Comparison of ENCODE assay signal across 8 cellular contexts in genomic region chr17:78214016-78214705, GRCh38. TPM values are rescaled to one million over a fixed set of nuclear protein-coding genes. Genes with fewer than 3 reads are reported as not detected.
A peak's percentile ranks its signal among the peaks of the same experiment; 100 is the strongest.
DNase-seq lines count a peak whose midpoint lies in the region; ATAC-seq and TF ChIP-seq lines count a peak whose summit lies in the region.

TSS of gene BIRC5 (plus strand) at chr17:78214253. CDS start at chr17:78214317, 64 bp downstream.

- DNase-seq in GM06990 (ENCODE audit: extremely low read depth, insufficient read length) (peak; percentile 89), NCI-H1694 treated with DMSO at 0.1 percent for 48 hours (lab: John Stamatoyannopoulos, UW) (peak; percentile 89), T-helper 1 cell (peak; percentile 79 to 88 (median 87)), adipocyte (ENCODE audit: low read depth) (peak; percentile 97), left ventricle myocardium inferior (peak; percentile 91), prostate gland (ENCODE audit: low spot score) (peak; percentile 82), ureter (ENCODE audit: low spot score) (peak; percentile 87)

- H3K27me3 ChIP-seq in GM06990 (replicated peaks; ENCODE audit: control insufficient read depth, insufficient read depth, low read length) (no peaks in the 10 kb centered on the region), adipocyte (replicated peaks; ENCODE audit: control insufficient read depth, insufficient read depth, low read length) (no peaks in the 10 kb centered on the region), left ventricle myocardium inferior (ENCODE audit: low read depth) (no peaks in the 10 kb centered on the region), prostate gland (replicated peaks; ENCODE audit: insufficient read depth) (no peaks in the 10 kb centered on the region)

- WGBS in prostate gland: 2% methylated on average over 60 of the region's 60 CpGs

- H3K36me3 ChIP-seq in GM06990 (ENCODE audit: control insufficient read depth, insufficient read depth, low read length): peaks cover 1% of the 10 kb centered on the region; the same call in 1 of the 2 replicates
- no peaks in the 10 kb centered on the region for H3K36me3 ChIP-seq in adipocyte (ENCODE audit: control insufficient read depth, insufficient read depth, low read length, severe bottlenecking)
- no peaks in the 10 kb centered on the region for H3K36me3 ChIP-seq in left ventricle myocardium inferior
- H3K36me3 ChIP-seq in prostate gland: no peaks in the 10 kb centered on the region

- intact Hi-C loops in left ventricle myocardium inferior (cut with micrococcal nuclease): no loop called here
- intact Hi-C loops in prostate gland (cut with DNase I): no loop called here

- H3K4me1 ChIP-seq in adipocyte (ENCODE audit: control insufficient read depth, insufficient read depth, low read length) (peaks cover 4% of the 10 kb centered on the region), left ventricle myocardium inferior (peaks cover 10% of the 10 kb centered on the region), prostate gland (replicated peaks) (no peaks in the 10 kb centered on the region)

- peak within 1 kb of the TSS; percentile 72 for H3K9ac ChIP-seq in adipocyte (ENCODE audit: low read length)

- H3K27ac ChIP-seq in left ventricle myocardium inferior (replicated peaks) (no peak within 1 kb of the TSS), prostate gland (no peak within 1 kb of the TSS)

- TF ChIP-seq CTCF in GM06990 (IDR thresholded peaks at IDR 0.05; ENCODE audit: insufficient read depth, low read length, poor library complexity, severe bottlenecking) (no peak), left ventricle myocardium inferior (IDR thresholded peaks at IDR 0.05; ENCODE audit: borderline replicate concordance) (no peak), prostate gland (IDR thresholded peaks at IDR 0.05) (no peak)

- H3K4me3 ChIP-seq in GM06990 (replicated peaks; ENCODE audit: low read depth, low read length): peak within 1 kb of the TSS; percentile 93
- H3K4me3 ChIP-seq in adipocyte (ENCODE audit: low read length): peak within 1 kb of the TSS; percentile 85
- H3K4me3 ChIP-seq in left ventricle myocardium inferior: peak within 1 kb of the TSS; percentile 67
- peak within 1 kb of the TSS; percentile 16 to 32 for H3K4me3 ChIP-seq in prostate gland

- ATAC-seq in HG02763 (IDR thresholded peaks at IDR 0.05; ENCODE audit: unreplicated experiment): peak; percentile 86

- H3K9me3 ChIP-seq in adipocyte (ENCODE audit: control insufficient read depth, low read length) (no peaks in the 10 kb centered on the region), left ventricle myocardium inferior (replicated peaks) (no peaks in the 10 kb centered on the region), prostate gland (no peaks in the 10 kb centered on the region)

- TF ChIP-seq POLR2A in prostate gland (IDR thresholded peaks at IDR 0.05): peak; percentile 30

RNA-seq across cellular contexts. Expression of gene BIRC5, which starts in this region (rescaled TPM):
- 0.69 TPM for total RNA-seq in left ventricle myocardium inferior
- total RNA-seq in prostate gland: 1 to 10 TPM; 4.6 to 7.0 TPM
- 2.0 TPM for total RNA-seq in ureter

Comparison
In these comparisons a context has a peak if more than half of its experiments do, and no peak if none do; other contexts are left out.
1. Peak in DNase-seq and H3K4me3 ChIP-seq in left ventricle myocardium inferior; RNA of the gene not detected or under 1 TPM.
2. H3K4me3 ChIP-seq: peak in every context shown above with its lines; median percentile 93 in GM06990; 85 in adipocyte; 67 in left ventricle myocardium inferior; 24 in prostate gland.